8 cellular contexts compared by ENCODE assay signal in genomic region chr13:77696863-77697207, GRCh38. TPM values are rescaled to one million over a fixed set of nuclear protein-coding genes. Genes with fewer than 3 reads are reported as not detected.
A peak's percentile ranks its signal among the peaks of the same experiment; 100 is the strongest.
DNase-seq lines count a peak whose midpoint lies in the region; ATAC-seq lines count a peak whose summit lies in the region.

No MANE protein-coding gene starts in this region.

- H3K9me3 ChIP-seq in naive thymus-derived CD4-positive, alpha-beta T cell (ENCODE audit: control insufficient read depth in 2 of 3, low read length in 3 of 3): no peaks in the 10 kb centered on the region

- H3K27me3 ChIP-seq in naive thymus-derived CD4-positive, alpha-beta T cell (ENCODE audit: control insufficient read depth in 2 of 2, insufficient read depth in 2 of 2, low read length in 2 of 2): no peaks in the 10 kb centered on the region

- ATAC-seq in HG03439 (IDR thresholded peaks at IDR 0.05; ENCODE audit: unreplicated experiment): peak; percentile 1
- ATAC-seq in naive thymus-derived CD4-positive, alpha-beta T cell: peak; percentile 3

- no peaks in the 10 kb centered on the region for H3K36me3 ChIP-seq in naive thymus-derived CD4-positive, alpha-beta T cell (ENCODE audit: control insufficient read depth in 2 of 3, insufficient read depth in 3 of 3, low read length in 3 of 3)

- peak overlapping the region; percentile 80 for H3K27ac Mint-ChIP-seq in activated naive CD4-positive, alpha-beta T cell treated with anti-CD3 and anti-CD28 coated beads, Interleukin-2, amount 10 ng/mL, durations not matched to agents 7 days and 5 days
- H3K27ac Mint-ChIP-seq in naive thymus-derived CD4-positive, alpha-beta T cell: peak overlapping the region; percentile 33 to 96 (median 79)

- CTCF ChIA-PET in activated naive CD4-positive, alpha-beta T cell treated with anti-CD3 and anti-CD28 coated beads, Interleukin-2, amount 10 ng/mL, durations not matched to agents 7 days and 5 days (lab: Charles Lee): interaction anchor here (1.2 to 1.8 kb wide), 2 partner anchors 30 to 104 kb away, joined by 5 read pairs; no protein-coding TSS in a partner anchor
- CTCF ChIA-PET in naive thymus-derived CD4-positive, alpha-beta T cell (lab: Charles Lee): interaction anchor here (0.7 to 1.5 kb wide), 2 partner anchors 56 to 1273 kb away, joined by 4 to 5 read pairs; no protein-coding TSS in a partner anchor

- peaks cover 3% of the 10 kb centered on the region for H3K36me3 Mint-ChIP-seq in activated naive CD4-positive, alpha-beta T cell treated with anti-CD3 and anti-CD28 coated beads, Interleukin-2, amount 10 ng/mL, durations not matched to agents 7 days and 5 days
- peaks cover 0 to 4% (median 0%) of the 10 kb centered on the region in 5 donors for H3K36me3 Mint-ChIP-seq in naive thymus-derived CD4-positive, alpha-beta T cell

- DNase-seq in activated naive CD4-positive, alpha-beta T cell treated with anti-CD3 and anti-CD28 coated beads, Interleukin-2, amount 10 ng/mL, durations not matched to agents 7 days and 5 days: no peak
- no peak for DNase-seq in activated naive CD4-positive, alpha-beta T cell (lab: John Stamatoyannopoulos, UW)
- DNase-seq in cerebellar cortex (ENCODE audit: low spot score) (peak; percentile 53), OCI-M1 (lab: John Stamatoyannopoulos, UW) (no peak), Ammon's horn (ENCODE audit: low spot score) (no peak)
- DNase-seq in naive thymus-derived CD4-positive, alpha-beta T cell: peak in 1 of 9 donors; percentile 30
- no peak for DNase-seq in activated CD4-positive, alpha-beta T cell treated with anti-CD3 and anti-CD28 coated beads for 48 hours

- peak overlapping the region; percentile 77 for H3K4me3 Mint-ChIP-seq in activated naive CD4-positive, alpha-beta T cell treated with anti-CD3 and anti-CD28 coated beads, Interleukin-2, amount 10 ng/mL, durations not matched to agents 7 days and 5 days
- peak overlapping the region; percentile 65 to 93 (median 86) for H3K4me3 Mint-ChIP-seq in naive thymus-derived CD4-positive, alpha-beta T cell

- H3K27ac ChIP-seq in naive thymus-derived CD4-positive, alpha-beta T cell (ENCODE audit: low read depth, low read length): peak overlapping the region; percentile 87

- peaks cover 36% of the 10 kb centered on the region for H3K4me1 Mint-ChIP-seq in activated naive CD4-positive, alpha-beta T cell treated with anti-CD3 and anti-CD28 coated beads, Interleukin-2, amount 10 ng/mL, durations not matched to agents 7 days and 5 days
- H3K4me1 Mint-ChIP-seq in naive thymus-derived CD4-positive, alpha-beta T cell: peaks cover 13 to 47% (median 37%) of the 10 kb centered on the region in 7 donors

- peaks cover 17 to 18% of the 10 kb centered on the region in 2 donors for H3K4me1 ChIP-seq in naive thymus-derived CD4-positive, alpha-beta T cell (ENCODE audit: control insufficient read depth in 2 of 2, insufficient read depth in 2 of 2, low read length in 2 of 2)

- H3K9me3 Mint-ChIP-seq in activated naive CD4-positive, alpha-beta T cell treated with anti-CD3 and anti-CD28 coated beads, Interleukin-2, amount 10 ng/mL, durations not matched to agents 7 days and 5 days: no peaks in the 10 kb centered on the region
- H3K9me3 Mint-ChIP-seq in naive thymus-derived CD4-positive, alpha-beta T cell: peaks cover 0 to 2% (median 0%) of the 10 kb centered on the region in 11 donors

- peak overlapping the region; percentile 55 for H3K4me3 ChIP-seq in naive thymus-derived CD4-positive, alpha-beta T cell (ENCODE audit: low read length)

- intact Hi-C loops in naive thymus-derived CD4-positive, alpha-beta T cell (cut with micrococcal nuclease): loop anchor here (1.0 to 10.0 kb wide), 21 partner anchors 33 to 1935 kb away; partner anchors contain the start of genes CLN5 (in 2 of the 2), OBI1 (in 2 of the 2), POU4F1 (in 2 of the 2) and FBXL3 (in 1 of the 2)

- POLR2A ChIA-PET in naive thymus-derived CD4-positive, alpha-beta T cell (lab: Charles Lee): interaction anchor here (0.7 to 3.5 kb wide), 8 partner anchors 9 to 1838 kb away, joined by 3 to 13 read pairs (median 4); partner anchors contain the start of gene MYCBP2

- peaks cover 17% of the 10 kb centered on the region for H3K27me3 Mint-ChIP-seq in activated naive CD4-positive, alpha-beta T cell treated with anti-CD3 and anti-CD28 coated beads, Interleukin-2, amount 10 ng/mL, durations not matched to agents 7 days and 5 days
- H3K27me3 Mint-ChIP-seq in naive thymus-derived CD4-positive, alpha-beta T cell: peaks cover 0 to 46% (median 0%) of the 10 kb centered on the region in 5 donors

RNA-seq across cellular contexts. Expression of gene SLAIN1, which starts 0.7 kb away (rescaled TPM):
- 10 to 100 TPM; 28.3 to 67.8 (median 42.4) TPM for total RNA-seq in naive thymus-derived CD4-positive, alpha-beta T cell
- 10 to 100 TPM; 21.5 to 31.2 TPM for polyA plus RNA-seq in naive thymus-derived CD4-positive, alpha-beta T cell
